ENCODE assay signal across 2 cellular contexts in the genomic region with DNA sequence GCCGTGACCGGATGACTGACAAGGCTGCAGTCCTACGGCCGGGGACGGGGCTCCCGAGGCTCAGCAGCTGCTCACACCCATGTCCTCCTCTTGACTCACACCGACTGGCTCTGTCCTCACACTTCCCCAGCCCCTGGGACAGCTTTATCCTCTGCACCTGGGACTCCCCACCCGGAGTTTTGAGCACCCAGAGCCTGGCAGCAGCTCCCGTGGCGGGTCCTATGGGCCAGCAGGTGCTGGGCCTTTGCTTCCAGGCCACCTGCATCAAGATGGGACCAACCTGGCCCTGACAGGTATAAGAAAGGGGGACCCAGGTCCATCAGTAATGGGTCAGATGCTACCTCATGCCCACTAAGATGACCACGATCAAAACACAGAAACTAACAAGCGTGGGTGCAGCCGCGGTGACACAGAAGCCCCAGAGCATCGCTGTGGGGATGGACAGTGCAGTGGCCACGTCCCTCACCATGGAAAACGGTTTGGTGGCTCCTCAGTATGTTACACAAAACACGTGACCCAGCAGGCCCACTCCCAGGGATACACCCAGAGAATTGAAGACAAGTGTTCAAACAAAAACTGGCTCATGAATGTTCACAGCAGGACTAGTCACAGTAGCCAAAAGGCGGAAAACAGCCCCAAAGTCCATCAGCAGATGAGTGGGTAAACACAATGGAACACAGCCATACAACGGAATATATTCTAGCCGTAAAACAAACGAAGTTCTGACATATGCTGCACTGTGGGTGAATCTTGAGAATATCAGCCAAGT.
TF ChIP-seq lines count a peak whose summit lies in the region.

No MANE protein-coding gene starts in this region.

TF ChIP-seq in IMR-90, 13 proteins besides CTCF, POLR2A, EP300 and RAD21:
- TF ChIP-seq FOS (IDR thresholded peaks at IDR 0.05; ENCODE audit: low read depth, low read length) (no peak), MAZ (IDR thresholded peaks at IDR 0.05; ENCODE audit: borderline replicate concordance, low read depth, low read length) (no peak), SMC3 (IDR thresholded peaks at IDR 0.05; ENCODE audit: low read depth, low read length) (no peak), RFX5 (IDR thresholded peaks at IDR 0.05; ENCODE audit: low read depth, low read length) (no peak)

TF ChIP-seq in WTC11, 78 proteins besides CTCF, POLR2A, EP300 and RAD21:
- TF ChIP-seq GABPB1 (CRISPR knock-in tag; IDR thresholded peaks at IDR 0.05) (peak; percentile 33; the same call in 1 of the 2 replicates), ZNF281 (CRISPR knock-in tag; IDR thresholded peaks at IDR 0.05) (no peak)
TF ChIP-seq in WTC11: peak in this region for 1.
